ENCODE assay signal across 8 cellular contexts in genomic region chr14:57317248-57317833, GRCh38. TPM values are rescaled to one million over a fixed set of nuclear protein-coding genes. Genes with fewer than 3 reads are reported as not detected.
DNase-seq lines count a peak whose midpoint lies in the region; ATAC-seq and TF ChIP-seq lines count a peak whose summit lies in the region.

No MANE protein-coding gene starts in this region.

- TF ChIP-seq CTCF in BJ (IDR thresholded peaks at IDR 0.05; ENCODE audit: insufficient read depth, low read depth, low read length) (peak; percentile 84), upper lobe of right lung (IDR thresholded peaks at IDR 0.05) (peak; percentile 92)

- H3K9me3 ChIP-seq in MG63 (no peaks in the 10 kb centered on the region), SJCRH30 (replicated peaks) (no peaks in the 10 kb centered on the region), trophoblast cell (ENCODE audit: insufficient read depth, low read depth, low read length) (no peaks in the 10 kb centered on the region), upper lobe of right lung (no peaks in the 10 kb centered on the region)

- no peak overlapping the region for H4K12ac ChIP-seq in trophoblast cell (ENCODE audit: low read depth, low read length)

- no peak overlapping the region for H3K27ac ChIP-seq in SJCRH30
- no peak overlapping the region for H3K27ac ChIP-seq in trophoblast cell (ENCODE audit: low read depth, low read length)
- no peak overlapping the region for H3K27ac ChIP-seq in upper lobe of right lung

- no peak overlapping the region for H3K4me3 ChIP-seq in BJ (ENCODE audit: low read depth, low read length)
- no peak overlapping the region for H3K4me3 ChIP-seq in MG63
- H3K4me3 ChIP-seq in SJCRH30 = no peak overlapping the region
- no peak overlapping the region for H3K4me3 ChIP-seq in trophoblast cell (ENCODE audit: low read depth, low read length)
- no peak overlapping the region for H3K4me3 ChIP-seq in upper lobe of right lung

- no peak overlapping the region for H4K8ac ChIP-seq in trophoblast cell (ENCODE audit: low read depth, low read length)

- intact Hi-C loops in upper lobe of right lung (cut with DNase I) = no loop called here

- no peak overlapping the region for H3K4me2 ChIP-seq in trophoblast cell (ENCODE audit: low read length)

- no peak overlapping the region for H3K4ac ChIP-seq in trophoblast cell (ENCODE audit: low read depth, low read length)

- peaks cover 2% of the 10 kb centered on the region; the same call in 1 of the 2 replicates for H3K27me3 ChIP-seq in BJ (ENCODE audit: control insufficient read depth, insufficient read depth, low read length)
- 0 out of 2 replicates have a peak, but pooled peaks cover 2% of the 10 kb centered on the region for H3K27me3 ChIP-seq in MG63
- no peaks in the 10 kb centered on the region for H3K27me3 ChIP-seq in SJCRH30
- H3K27me3 ChIP-seq in trophoblast cell (ENCODE audit: insufficient read depth, low read length) = no peaks in the 10 kb centered on the region
- no peaks in the 10 kb centered on the region for H3K27me3 ChIP-seq in upper lobe of right lung

- ATAC-seq in GM19397 (IDR thresholded peaks at IDR 0.05; ENCODE audit: unreplicated experiment) = peak; percentile 73
- ATAC-seq in upper lobe of right lung = peak; percentile 90

- no peaks in the 10 kb centered on the region for H3K79me2 ChIP-seq in trophoblast cell (ENCODE audit: control insufficient read depth, insufficient read depth, low read length, poor library complexity)

- no peak overlapping the region for H2BK120ac ChIP-seq in trophoblast cell (ENCODE audit: insufficient read depth, low read length, poor library complexity)

- no peak overlapping the region for H4K91ac ChIP-seq in trophoblast cell (ENCODE audit: low read depth, low read length)

- POLR2A ChIA-PET in BJ (lab: Charles Lee) = no interaction called here

- no peak overlapping the region for H2AK5ac ChIP-seq in trophoblast cell (ENCODE audit: low read length)

- no peaks in the 10 kb centered on the region for H3K4me1 ChIP-seq in SJCRH30
- peaks cover 0 to 4% of the 10 kb centered on the region in 2 experiments for H3K4me1 ChIP-seq in trophoblast cell (ENCODE audit: control insufficient read depth in 1 of 2, insufficient read depth in 2 of 2, low read length in 2 of 2)
- H3K4me1 ChIP-seq in upper lobe of right lung = no peaks in the 10 kb centered on the region

- H3K14ac ChIP-seq in trophoblast cell (ENCODE audit: low read length) = no peak overlapping the region

- H3K9ac ChIP-seq in trophoblast cell (ENCODE audit: low read length) = no peak overlapping the region

- H3K36me3 ChIP-seq in BJ (ENCODE audit: control insufficient read depth, insufficient read depth, low read length) (no peaks in the 10 kb centered on the region), MG63 (no peaks in the 10 kb centered on the region), SJCRH30 (no peaks in the 10 kb centered on the region), trophoblast cell (ENCODE audit: control insufficient read depth in 1 of 2, insufficient read depth in 2 of 2, low read length in 2 of 2) (no peaks in the 10 kb centered on the region), upper lobe of right lung (no peaks in the 10 kb centered on the region)

- DNase-seq in BJ (ENCODE audit: low read depth) (peak; percentile 4), MG63 (peak; percentile 21), SJCRH30 (peak; percentile 62 to 85), globus pallidus (ENCODE audit: low spot score) (peak; percentile 74), trophoblast cell (peak; percentile 76 to 96), upper lobe of right lung (peak; percentile 64)
- peak; percentile 68 for DNase-seq in activated naive CD4-positive, alpha-beta T cell treated with Interleukin-2 at 50 U/mL for 16 hours

- no peaks in the 10 kb centered on the region for H3K79me1 ChIP-seq in trophoblast cell (ENCODE audit: low read length)

- CTCF ChIA-PET in BJ (lab: Yijun Ruan, JAX) = interaction anchor here (1.0 to 3.3 kb wide), 8 partner anchors 20 to 1890 kb away, joined by 3 to 39 read pairs (median 4); no protein-coding TSS in a partner anchor

- no peak overlapping the region for H3K23ac ChIP-seq in trophoblast cell (ENCODE audit: low read length)

- H2AFZ ChIP-seq in trophoblast cell (ENCODE audit: insufficient read depth, low read length, poor library complexity) = no peak overlapping the region

- H2BK5ac ChIP-seq in trophoblast cell (ENCODE audit: low read depth, low read length, poor library complexity) = no peak overlapping the region

- no peak overlapping the region for H3K18ac ChIP-seq in trophoblast cell (ENCODE audit: low read length)

- no peak overlapping the region for H2BK12ac ChIP-seq in trophoblast cell (ENCODE audit: low read length)

- no CpG with 5 or more reads among the region's 3 CpGs for WGBS in trophoblast cell (ENCODE audit: extremely low coverage, insufficient coverage, insufficient read length)

RNA-seq across cellular contexts. Expression of gene AP5M1, which starts 48.6 kb away (rescaled TPM):
- 17.9 and 36.1 TPM in 2 replicates for polyA plus RNA-seq in BJ (2011; rRNA removed)
- polyA minus RNA-seq in BJ (2011; rRNA and poly(A)+ RNA removed) = 15.2 and 20.5 TPM in 2 replicates
- total RNA-seq in MG63 (2014; rRNA removed; shearing (Covaris generic); ENCODE audit: low replicate concordance) = 2.9 and 6.6 TPM in 2 replicates
- total RNA-seq in SJCRH30 (2014; rRNA removed; shearing (Covaris generic)) = 35.0 and 40.5 TPM in 2 replicates
- 21.5 and 22.2 TPM in 2 replicates for polyA plus RNA-seq in trophoblast cell (2013)
- 38.8 TPM for total RNA-seq in upper lobe of right lung

RNA-seq across cellular contexts. Expression of gene EXOC5, which starts 48.6 kb away (rescaled TPM):
- 24.0 and 52.4 TPM in 2 replicates for polyA plus RNA-seq in BJ (2011; rRNA removed)
- polyA minus RNA-seq in BJ (2011; rRNA and poly(A)+ RNA removed) = 15.1 and 19.3 TPM in 2 replicates
- 15.4 and 74.9 TPM in 2 replicates for total RNA-seq in MG63 (2014; rRNA removed; shearing (Covaris generic); ENCODE audit: low replicate concordance)
- total RNA-seq in SJCRH30 (2014; rRNA removed; shearing (Covaris generic)) = 85.8 and 96.8 TPM in 2 replicates
- polyA plus RNA-seq in trophoblast cell (2013) = 41.3 and 45.6 TPM in 2 replicates
- 66.3 TPM for total RNA-seq in upper lobe of right lung

Comparison
In these comparisons a context has a peak if more than half of its experiments do, and no peak if none do; other contexts are left out.
1. DNase-seq: peak in every context shown above with its lines; median percentile 86 in trophoblast cell; 74 in globus pallidus; 74 in SJCRH30; 68 in activated naive CD4-positive, alpha-beta T cell treated with Interleukin-2 at 50 U/mL for 16 hours; 64 in upper lobe of right lung; 21 in MG63; 4 in BJ.